ENCODE assay signal across 8 cellular contexts in genomic region chr1:148679050-148679786, GRCh38.
A peak's percentile ranks its signal among the peaks of the same experiment; 100 is the strongest.
DNase-seq lines count a peak whose midpoint lies in the region; ATAC-seq and TF ChIP-seq lines count a peak whose summit lies in the region.
"Not testable (repeated sequence)": the region's sequence is repeated elsewhere in the genome, so short reads cannot be mapped to it uniquely, and the experiment has no call there.

No MANE protein-coding gene starts in this region.

- not testable (repeated sequence) for H3K27me3 ChIP-seq in CD8-positive, alpha-beta T cell (ENCODE audit: insufficient read depth, low read length); duodenal mucosa (ENCODE audit: control insufficient read depth in 1 of 2, insufficient read depth in 2 of 2, low read length in 2 of 2)

- not testable (repeated sequence) for H3K4me3 ChIP-seq in CD8-positive, alpha-beta T cell (ENCODE audit: low read depth, low read length)
- H3K4me3 ChIP-seq in Jurkat, Clone E6-1 (ENCODE audit: low read length), result peak overlapping the region; percentile 40
- peak overlapping the region in 1 of 2 donors; percentile 43 for H3K4me3 ChIP-seq in duodenal mucosa (ENCODE audit: low read depth in 1 of 2, low read length in 2 of 2)

- H3K4me3 Mint-ChIP-seq in CD8-positive, alpha-beta T cell, result not testable (repeated sequence)
- H3K4me3 Mint-ChIP-seq in T-helper 17 cell (peak overlapping the region; percentile 72), neural crest cell (peak overlapping the region; percentile 75)
- peak overlapping the region; percentile 65 for H3K4me3 Mint-ChIP-seq in activated T-helper 2 cell treated with anti-CD3 and anti-CD28 coated beads, Interferon-gamma antibody, Interleukin-2, Interleukin-4, amounts not matched to agents 10 μg/mL and 5 μg/mL and 100 μg/mL, durations not matched to agents 14 hours and 24 hours and 36 hours (ENCODE audit: low read depth)

- POLR2A ChIA-PET in CD8-positive, alpha-beta T cell (lab: Charles Lee), result not testable (repeated sequence)

- CTCF ChIA-PET in CD8-positive, alpha-beta T cell (lab: Charles Lee), result not testable (repeated sequence)

- not testable (repeated sequence) for H3K4me1 Mint-ChIP-seq in CD8-positive, alpha-beta T cell (ENCODE audit: low read depth); T-helper 17 cell; activated T-helper 2 cell treated with anti-CD3 and anti-CD28 coated beads, Interferon-gamma antibody, Interleukin-2, Interleukin-4, amounts not matched to agents 10 μg/mL and 5 μg/mL and 100 μg/mL, durations not matched to agents 14 hours and 24 hours and 36 hours (ENCODE audit: low read depth); neural crest cell

- not testable (repeated sequence) for H3K36me3 ChIP-seq in CD8-positive, alpha-beta T cell (ENCODE audit: insufficient read depth, low read length); duodenal mucosa (ENCODE audit: control insufficient read depth in 1 of 2, insufficient read depth in 2 of 2, low read length in 2 of 2)

- intact Hi-C loops in CD8-positive, alpha-beta T cell (cut with DNase I, micrococcal nuclease); activated T-helper 2 cell treated with anti-CD3 and anti-CD28 coated beads, Interferon-gamma antibody, Interleukin-2, Interleukin-4, amounts not matched to agents 10 μg/mL and 5 μg/mL and 100 μg/mL, durations not matched to agents 14 hours and 24 hours and 36 hours (cut with micrococcal nuclease): not testable (repeated sequence)

- peak in 3 of 7 experiments; percentile 13 to 62 (median 21) for DNase-seq in CD8-positive, alpha-beta T cell
- DNase-seq in Jurkat, Clone E6-1 (ENCODE audit: low read depth, low spot score), result not testable (repeated sequence)
- DNase-seq in T-helper 17 cell (peak in 2 of 3 donors; percentile 4 to 14), inferior parietal cortex (ENCODE audit: extremely low spot score) (peak; percentile 1), neural crest cell (ENCODE audit: low read depth, low spot score) (peak; percentile 56)
- peak; percentile 47 for DNase-seq in activated T-helper 2 cell treated with anti-CD3 and anti-CD28 coated beads, Interferon-gamma antibody, Interleukin-2, Interleukin-4, amounts not matched to agents 10 μg/mL and 5 μg/mL and 100 μg/mL, durations not matched to agents 14 hours and 24 hours and 36 hours (ENCODE audit: low spot score)
- peak; percentile 66 for DNase-seq in stimulated activated naive CD8-positive, alpha-beta T cell treated with anti-CD3 and anti-CD28 coated beads, Interleukin-15, Interleukin-2, amounts not matched to agents 100 U/mL and 50 U/mL, for 24 hours

- H3K36me3 Mint-ChIP-seq in CD8-positive, alpha-beta T cell; T-helper 17 cell (ENCODE audit: low read depth); activated T-helper 2 cell treated with anti-CD3 and anti-CD28 coated beads, Interferon-gamma antibody, Interleukin-2, Interleukin-4, amounts not matched to agents 10 μg/mL and 5 μg/mL and 100 μg/mL, durations not matched to agents 14 hours and 24 hours and 36 hours (ENCODE audit: low read depth); neural crest cell (ENCODE audit: low read depth): not testable (repeated sequence)

- H3K27me3 Mint-ChIP-seq in CD8-positive, alpha-beta T cell (ENCODE audit: low read depth); T-helper 17 cell; activated T-helper 2 cell treated with anti-CD3 and anti-CD28 coated beads, Interferon-gamma antibody, Interleukin-2, Interleukin-4, amounts not matched to agents 10 μg/mL and 5 μg/mL and 100 μg/mL, durations not matched to agents 14 hours and 24 hours and 36 hours (ENCODE audit: low read depth); neural crest cell (ENCODE audit: low read depth): not testable (repeated sequence)

- not testable (repeated sequence) for H3K9me3 ChIP-seq in CD8-positive, alpha-beta T cell (ENCODE audit: low read length); T-helper 17 cell (ENCODE audit: control insufficient read depth, low read length, poor library complexity, severe bottlenecking); duodenal mucosa (ENCODE audit: control insufficient read depth in 1 of 2, low read length in 2 of 2)

- not testable (repeated sequence) for H3K4me1 ChIP-seq in CD8-positive, alpha-beta T cell (ENCODE audit: insufficient read depth, low read length); duodenal mucosa (ENCODE audit: control insufficient read depth in 1 of 2, insufficient read depth in 2 of 2, low read length in 2 of 2)

- H3K27ac ChIP-seq in CD8-positive, alpha-beta T cell (ENCODE audit: low read depth, low read length), result not testable (repeated sequence)
- H3K27ac ChIP-seq in duodenal mucosa (ENCODE audit: low read depth, low read length), result peak overlapping the region; percentile 10

- not testable (repeated sequence) for H3K27ac Mint-ChIP-seq in CD8-positive, alpha-beta T cell; T-helper 17 cell; activated T-helper 2 cell treated with anti-CD3 and anti-CD28 coated beads, Interferon-gamma antibody, Interleukin-2, Interleukin-4, amounts not matched to agents 10 μg/mL and 5 μg/mL and 100 μg/mL, durations not matched to agents 14 hours and 24 hours and 36 hours; neural crest cell (ENCODE audit: unreplicated experiment)

- TF ChIP-seq CTCF in CD8-positive, alpha-beta T cell (IDR thresholded peaks at IDR 0.05); neural crest cell (conservative IDR thresholded peaks at IDR 0.05): not testable (repeated sequence)

- H3K9me3 Mint-ChIP-seq in CD8-positive, alpha-beta T cell; activated T-helper 2 cell treated with anti-CD3 and anti-CD28 coated beads, Interferon-gamma antibody, Interleukin-2, Interleukin-4, amounts not matched to agents 10 μg/mL and 5 μg/mL and 100 μg/mL, durations not matched to agents 14 hours and 24 hours and 36 hours; neural crest cell: not testable (repeated sequence)

- ATAC-seq in CD8-positive, alpha-beta T cell, result peak; percentile 51
- peak; percentile 73 for ATAC-seq in T-helper 17 cell
- ATAC-seq in stimulated activated naive CD8-positive, alpha-beta T cell treated with anti-CD3 and anti-CD28 coated beads, Interleukin-15, Interleukin-2, amounts not matched to agents 100 U/mL and 50 U/mL, for 24 hours, result peak; percentile 59

- not testable (repeated sequence) for H3K9ac ChIP-seq in duodenal mucosa (ENCODE audit: low read depth in 1 of 2, low read length in 2 of 2)
